ENCODE assay signal across 25 cellular contexts in genomic region chr3:67774676-67775075, GRCh38.
DNase-seq lines count a peak whose midpoint lies in the region; ATAC-seq, FAIRE-seq and TF ChIP-seq lines count a peak whose summit lies in the region.
"Had no signal": no experiment of that assay in that cellular context is flagged by ENCODE, and none has a peak within 500 bp of the region (broad histone marks: within the 10 kb centered on the region; RNA-seq: fewer than 3 reads in every experiment).

No MANE protein-coding gene starts in this region.

- no peak overlapping the region for H2BK15ac ChIP-seq in H1 (ENCODE audit: low read length)

- H2AK5ac ChIP-seq in H1 (ENCODE audit: low read depth, low read length): no peak overlapping the region

- no peak overlapping the region for H3K4me3 ChIP-seq in H1 (ENCODE audit: extremely low read depth in 1 of 4, insufficient read depth in 2 of 4, low read depth in 3 of 4, low read length in 4 of 4)
- H3K4me3 ChIP-seq: A549; BLaER1 treated with 17β-estradiol and CSF1 and Interleukin-3, amounts not matched to agents 10 nM and 100 nM; PC-9; SJCRH30 had no signal

- no peak overlapping the region for H2BK5ac ChIP-seq in H1 (ENCODE audit: low read depth, low read length)

- H4K5ac ChIP-seq in H1 (ENCODE audit: insufficient read length, low read depth, low read length): no peak overlapping the region

- H3K9me3 Mint-ChIP-seq in activated naive CD8-positive, alpha-beta T cell treated with anti-CD3 and anti-CD28 coated beads, Interleukin-2, amount 50 U/mL, for 24 hours: peaks cover 21% of the 10 kb centered on the region
- peaks cover 34% of the 10 kb centered on the region for H3K9me3 Mint-ChIP-seq in activated naive CD8-positive, alpha-beta T cell treated with anti-CD3 and anti-CD28 coated beads for 36 hours
- peaks cover 3% of the 10 kb centered on the region for H3K9me3 Mint-ChIP-seq in stimulated activated memory B cell treated with anti-CD40 and anti-IgM and Interleukin-4, amounts not matched to agents 10 μg/mL and 1 μg/mL and 100 μg/mL, for 72 hours

- 92% methylated on average over 7 of the region's 7 CpGs; no CpG with 5 or more reads in 1 of the 2 experiments for WGBS in H1 (ENCODE audit: extremely low coverage in 1 of 2, insufficient coverage in 1 of 2, insufficient read length in 1 of 2, insufficient replicate concordance in 2 of 2, low coverage in 1 of 2, low lambda C conversion rate in 2 of 2, missing lambda C conversion rate in 1 of 2), 2 experiments

- H3K14ac ChIP-seq in H1 (ENCODE audit: insufficient read length): no peak overlapping the region

- H3K27me3 ChIP-seq in H1 (replicated peaks in 1 of 4; ENCODE audit: control insufficient read depth in 3 of 4, extremely low read depth in 1 of 4, insufficient read depth in 3 of 4, low read length in 3 of 4): no peaks in the 10 kb centered on the region
- H3K27me3 ChIP-seq: BLaER1 treated with 17β-estradiol and CSF1 and Interleukin-3, amounts not matched to agents 10 nM and 100 nM; SJCRH30 had no signal

- TF ChIP-seq CTCF in H1 (IDR thresholded peaks at IDR 0.05; ENCODE audit: control extremely low read depth in 1 of 3, insufficient read depth in 1 of 3, low read depth in 1 of 3, low read length in 3 of 3): peak in 2 of 3 experiments; percentile 8 to 34; a peak in 3 of 4 replicates

- H3K4ac ChIP-seq in H1 (replicated peaks; ENCODE audit: insufficient read length, low read depth, low read length): no peak overlapping the region

- no peaks in the 10 kb centered on the region for H3K27me3 Mint-ChIP-seq in activated naive CD8-positive, alpha-beta T cell treated with anti-CD3 and anti-CD28 coated beads, Interleukin-2, amount 50 U/mL, for 24 hours
- no peaks in the 10 kb centered on the region for H3K27me3 Mint-ChIP-seq in activated naive CD8-positive, alpha-beta T cell treated with anti-CD3 and anti-CD28 coated beads for 36 hours
- no peaks in the 10 kb centered on the region for H3K27me3 Mint-ChIP-seq in stimulated activated memory B cell treated with anti-CD40 and anti-IgM and Interleukin-4, amounts not matched to agents 10 μg/mL and 1 μg/mL and 100 μg/mL, for 72 hours
- H3K27me3 Mint-ChIP-seq: CD4-positive, alpha-beta T cell had no signal

- H2BK120ac ChIP-seq in H1 (replicated peaks; ENCODE audit: low read depth, low read length): no peak overlapping the region

- ATAC-seq in activated naive CD8-positive, alpha-beta T cell treated with anti-CD3 and anti-CD28 coated beads, Interleukin-2, amount 50 U/mL, for 24 hours: no peak
- peak; percentile 27 for ATAC-seq in stimulated activated memory B cell treated with anti-CD40 and anti-IgM and Interleukin-4, amounts not matched to agents 10 μg/mL and 1 μg/mL and 100 μg/mL, for 72 hours
- ATAC-seq: A549, Right ventricle myocardium inferior had no signal

- peaks cover 0 to 5% (median 2%) of the 10 kb centered on the region in 4 experiments; a peak in 2 of 7 replicates for H3K4me1 ChIP-seq in H1 (replicated peaks in 1 of 4; ENCODE audit: control insufficient read depth in 3 of 4, insufficient read depth in 4 of 4, low read length in 3 of 4)
- H3K4me1 ChIP-seq: A549; BLaER1 treated with 17β-estradiol and CSF1 and Interleukin-3, amounts not matched to agents 10 nM and 100 nM; SJCRH30 had no signal

- no peak overlapping the region for H3K9ac ChIP-seq in H1 (replicated peaks in 1 of 4; ENCODE audit: extremely low read depth in 1 of 4, low read depth in 3 of 4, low read length in 3 of 4)
- H3K9ac ChIP-seq: BLaER1 treated with 17β-estradiol and CSF1 and Interleukin-3, amounts not matched to agents 10 nM and 100 nM had no signal

- no peak for TF ChIP-seq EP300 in H1 (IDR thresholded peaks at IDR 0.05; ENCODE audit: borderline replicate concordance in 1 of 2, low read depth in 2 of 2, low read length in 2 of 2)

- H3K9me3 ChIP-seq in H1 (ENCODE audit: insufficient read depth in 2 of 2, low read depth in 1 of 2, low read length in 1 of 2): no peaks in the 10 kb centered on the region
- H3K9me3 ChIP-seq: A549, SJCRH30 had no signal

- H4K20me1 ChIP-seq in H1 (replicated peaks in 1 of 2; ENCODE audit: control insufficient read depth in 1 of 2, insufficient read depth in 2 of 2, low read length in 2 of 2): no peaks in the 10 kb centered on the region
- H4K20me1 ChIP-seq: BLaER1 treated with 17β-estradiol and CSF1 and Interleukin-3, amounts not matched to agents 10 nM and 100 nM had no signal

- POLR2A ChIA-PET in H1 (lab: Charles Lee; ENCODE audit: partially characterized antibody): no interaction called here

- H4K8ac ChIP-seq in H1 (ENCODE audit: extremely low read depth, insufficient read depth, low read length): no peak overlapping the region

- H3K79me2 ChIP-seq in H1 (ENCODE audit: control insufficient read depth in 1 of 2, insufficient read depth in 2 of 2, low read length in 2 of 2): no peaks in the 10 kb centered on the region

- H4K91ac ChIP-seq in H1 (replicated peaks; ENCODE audit: insufficient read length, low read length): no peak overlapping the region

- TF ChIP-seq POLR2A in H1 (IDR thresholded peaks at IDR 0.05; ENCODE audit: control extremely low read depth in 1 of 2, low read depth in 2 of 2, low read length in 2 of 2): no peak

- no peak overlapping the region for H3K56ac ChIP-seq in H1 (replicated peaks; ENCODE audit: insufficient read length, low read depth, low read length)

- no peak overlapping the region for H2BK20ac ChIP-seq in H1 (ENCODE audit: low read length)

- no peak for DNase-seq in activated naive CD8-positive, alpha-beta T cell treated with anti-CD3 and anti-CD28 coated beads, Interleukin-2, amount 50 U/mL, for 24 hours
- no peak for DNase-seq in activated naive CD8-positive, alpha-beta T cell treated with anti-CD3 and anti-CD28 coated beads for 36 hours
- DNase-seq in NCI-H510A (lab: John Stamatoyannopoulos, UW) (peak; percentile 35), H1 (ENCODE audit: low read depth in 1 of 2, low spot score in 2 of 2) (no peak), GM19239 (ENCODE audit: insufficient read length, low spot score) (no peak), globus pallidus (ENCODE audit: low spot score) (no peak)
- DNase-seq in activated T-cell treated with anti-CD3 and anti-CD28 coated beads, Interleukin-2, amount 50 U/mL, for 1 hour: no peak
- DNase-seq: AML-193; CD4-positive, alpha-beta T cell; EL; GDM1; Karpas-422; NCI-H1092 treated with DMSO at 0.1 percent for 48 hours; NCI-H1436; NCI-H187; NCI-H2107; NCI-H774; PC-9; SJCRH30 had no signal

- FAIRE-seq in H1 (lab: Jason Lieb, UNC) (no peak), GM19239 (lab: Jason Lieb, UNC) (no peak)
- FAIRE-seq: A549, D721Med, GM12891 had no signal

- no peak overlapping the region for H3K4me2 ChIP-seq in H1 (ENCODE audit: insufficient read depth in 1 of 2, low read depth in 2 of 2, low read length in 2 of 2)
- H3K4me2 ChIP-seq: A549; BLaER1 treated with 17β-estradiol and CSF1 and Interleukin-3, amounts not matched to agents 10 nM and 100 nM; PC-9 had no signal

- H3K27ac ChIP-seq in H1 (ENCODE audit: low read depth, low read length): no peak overlapping the region
- H3K27ac ChIP-seq: A549; BLaER1 treated with 17β-estradiol and CSF1 and Interleukin-3, amounts not matched to agents 10 nM and 100 nM; PC-9; SJCRH30 had no signal

- no peaks in the 10 kb centered on the region for H3K36me3 ChIP-seq in H1 (ENCODE audit: control insufficient read depth in 2 of 4, insufficient read depth in 4 of 4, low read length in 3 of 4)
- H3K36me3 ChIP-seq: BLaER1 treated with 17β-estradiol and CSF1 and Interleukin-3, amounts not matched to agents 10 nM and 100 nM; SJCRH30 had no signal

- peak; percentile 27 to 38; a peak in 3 of 4 replicates for TF ChIP-seq RAD21 in H1 (IDR thresholded peaks at IDR 0.05 in 1 of 2, conservative IDR thresholded peaks at IDR 0.05 in 1 of 2; ENCODE audit: low read depth in 2 of 2, low read length in 2 of 2)

- H2BK12ac ChIP-seq in H1 (ENCODE audit: low read depth, low read length): no peak overlapping the region

- peak overlapping the region; percentile 33 for H3K27ac Mint-ChIP-seq in activated naive CD8-positive, alpha-beta T cell treated with anti-CD3 and anti-CD28 coated beads, Interleukin-2, amount 50 U/mL, for 24 hours
- H3K27ac Mint-ChIP-seq in activated naive CD8-positive, alpha-beta T cell treated with anti-CD3 and anti-CD28 coated beads for 36 hours: no peak overlapping the region
- H3K27ac Mint-ChIP-seq in stimulated activated memory B cell treated with anti-CD40 and anti-IgM and Interleukin-4, amounts not matched to agents 10 μg/mL and 1 μg/mL and 100 μg/mL, for 72 hours: no peak overlapping the region
- H3K27ac Mint-ChIP-seq: CD4-positive, alpha-beta T cell had no signal

- H3K4me1 Mint-ChIP-seq in activated naive CD8-positive, alpha-beta T cell treated with anti-CD3 and anti-CD28 coated beads, Interleukin-2, amount 50 U/mL, for 24 hours: no peaks in the 10 kb centered on the region
- no peaks in the 10 kb centered on the region for H3K4me1 Mint-ChIP-seq in activated naive CD8-positive, alpha-beta T cell treated with anti-CD3 and anti-CD28 coated beads for 36 hours
- H3K4me1 Mint-ChIP-seq in stimulated activated memory B cell treated with anti-CD40 and anti-IgM and Interleukin-4, amounts not matched to agents 10 μg/mL and 1 μg/mL and 100 μg/mL, for 72 hours: peaks cover 5% of the 10 kb centered on the region

- H3K36me3 Mint-ChIP-seq in activated naive CD8-positive, alpha-beta T cell treated with anti-CD3 and anti-CD28 coated beads, Interleukin-2, amount 50 U/mL, for 24 hours (ENCODE audit: low read depth): no peaks in the 10 kb centered on the region
- peaks cover 26% of the 10 kb centered on the region for H3K36me3 Mint-ChIP-seq in activated naive CD8-positive, alpha-beta T cell treated with anti-CD3 and anti-CD28 coated beads for 36 hours
- H3K36me3 Mint-ChIP-seq in stimulated activated memory B cell treated with anti-CD40 and anti-IgM and Interleukin-4, amounts not matched to agents 10 μg/mL and 1 μg/mL and 100 μg/mL, for 72 hours: no peaks in the 10 kb centered on the region

- no peak overlapping the region for H3K18ac ChIP-seq in H1 (ENCODE audit: extremely low read depth, low read length)

- no peaks in the 10 kb centered on the region for H3K23me2 ChIP-seq in H1 (ENCODE audit: low read depth, low read length)

- no peaks in the 10 kb centered on the region for H3K79me1 ChIP-seq in H1 (ENCODE audit: low read depth, low read length)

- no peak overlapping the region for H2AFZ ChIP-seq in H1 (ENCODE audit: low read length)
- H2AFZ ChIP-seq: PC-9 had no signal

- H3K4me3 Mint-ChIP-seq in activated naive CD8-positive, alpha-beta T cell treated with anti-CD3 and anti-CD28 coated beads, Interleukin-2, amount 50 U/mL, for 24 hours: no peak overlapping the region
- H3K4me3 Mint-ChIP-seq in activated naive CD8-positive, alpha-beta T cell treated with anti-CD3 and anti-CD28 coated beads for 36 hours: no peak overlapping the region
- no peak overlapping the region for H3K4me3 Mint-ChIP-seq in stimulated activated memory B cell treated with anti-CD40 and anti-IgM and Interleukin-4, amounts not matched to agents 10 μg/mL and 1 μg/mL and 100 μg/mL, for 72 hours
- H3K4me3 Mint-ChIP-seq: CD4-positive, alpha-beta T cell had no signal

- CTCF ChIA-PET in H1 (lab: Charles Lee; ENCODE audit: partially characterized antibody): interaction anchor here (0.6 kb wide), 3 partner anchors 132 to 358 kb away, joined by 3 to 4 read pairs (median 3); no protein-coding TSS in a partner anchor

- H3K23ac ChIP-seq in H1 (ENCODE audit: insufficient read length): no peak overlapping the region

TF ChIP-seq in H1, 55 proteins besides CTCF, POLR2A, EP300 and RAD21 (continues in another document):
- TF ChIP-seq ZNF274 (IDR thresholded peaks at IDR 0.05; ENCODE audit: borderline replicate concordance, extremely low read depth, low read length): no peak
